Comparison of ENCODE assay signal across 25 cellular contexts in genomic region chr5:144395704-144396103, GRCh38.
DNase-seq lines count a peak whose midpoint lies in the region; ATAC-seq, FAIRE-seq and TF ChIP-seq lines count a peak whose summit lies in the region.
"Had no signal": no experiment of that assay in that cellular context is flagged by ENCODE, and none has a peak within 500 bp of the region (broad histone marks: within the 10 kb centered on the region; RNA-seq: fewer than 3 reads in every experiment).

No MANE protein-coding gene starts in this region.

- FAIRE-seq in kidney (lab: Jason Lieb, UNC) = no peak
- FAIRE-seq: D721Med had no signal

- H3K27ac Mint-ChIP-seq in neural progenitor cell = no peak overlapping the region
- H3K27ac Mint-ChIP-seq: activated B cell treated with CpG ODN at 0.5 μM for 24 hours; activated CD4-positive, alpha-beta memory T cell treated with anti-CD3 and anti-CD28 coated beads, Interleukin-2, amount 10 ng/mL, durations not matched to agents 7 days and 5 days; nephron progenitor cell; progenitor cell of endocrine pancreas; T-helper 2 cell treated with Interferon-gamma antibody and Interleukin-4, amounts not matched to agents 5 μg/mL and 100 μg/mL, for 36 hours had no signal

- no peak overlapping the region for H3K27ac ChIP-seq in Karpas-422 (ENCODE audit: low read length)
- H3K27ac ChIP-seq in kidney (ENCODE audit: low read depth in 2 of 2, low read length in 2 of 2) = no peak overlapping the region
- H3K27ac ChIP-seq in neural progenitor cell = no peak overlapping the region
- H3K27ac ChIP-seq: SK-N-MC, thyroid gland had no signal

- DNase-seq in Karpas-422 = peak; percentile 44
- no peak for DNase-seq in kidney
- DNase-seq in NCI-H1092 treated with DMSO at 0.1 percent for 48 hours (lab: John Stamatoyannopoulos, UW) = no peak
- no peak for DNase-seq in neural progenitor cell (ENCODE audit: low spot score)
- DNase-seq in omental fat pad (ENCODE audit: low spot score) = no peak
- DNase-seq: activated B cell treated with CpG ODN at 0.5 μM for 24 hours; activated CD4-positive, alpha-beta memory T cell treated with anti-CD3 and anti-CD28 coated beads, Interleukin-2, amount 10 ng/mL, durations not matched to agents 7 days and 5 days; amygdala; C1 segment of cervical spinal cord; KG1; NCI-H187 treated with DMSO at 0.1 percent for 48 hours; NCI-H2227 treated with DMSO at 0.1 percent for 48 hours; nephron progenitor cell; NK-92 treated with Interleukin-12 subunit alpha and Interleukin-12 subunit beta, amount 100 ng/mL, for 24 hours; RPMI8226; stimulated activated CD4-positive, alpha-beta T cell treated with anti-CD3 and anti-CD28 coated beads, Interleukin-1b, Interleukin-23, amount 100 ng/mL, for 48 hours; stimulated activated naive CD4-positive, alpha-beta T cell; thyroid gland had no signal

- H2AFZ ChIP-seq in Karpas-422 (ENCODE audit: low read length) (no peak overlapping the region), neural progenitor cell (replicated peaks) (no peak overlapping the region)

- H3K9ac ChIP-seq in Karpas-422 (ENCODE audit: low read length) (no peak overlapping the region), kidney (ENCODE audit: low read length in 2 of 2) (no peak overlapping the region), neural progenitor cell (no peak overlapping the region)

- H4K20me1 ChIP-seq in Karpas-422 (ENCODE audit: insufficient read depth, low read depth, low read length) (no peaks in the 10 kb centered on the region), neural progenitor cell (ENCODE audit: low read depth) (no peaks in the 10 kb centered on the region)

- no peaks in the 10 kb centered on the region for H3K36me3 ChIP-seq in Karpas-422 (ENCODE audit: insufficient read depth, low read length)
- H3K36me3 ChIP-seq in kidney (ENCODE audit: control insufficient read depth in 1 of 2, insufficient read depth in 2 of 2, low read length in 2 of 2) = no peaks in the 10 kb centered on the region
- H3K36me3 ChIP-seq in neural progenitor cell = no peaks in the 10 kb centered on the region
- H3K36me3 ChIP-seq: thyroid gland had no signal

- H3K27me3 ChIP-seq in Karpas-422 (ENCODE audit: low read length) = no peaks in the 10 kb centered on the region
- no peaks in the 10 kb centered on the region for H3K27me3 ChIP-seq in neural progenitor cell
- H3K27me3 ChIP-seq: thyroid gland had no signal

- peak; percentile 79 for ATAC-seq in GM18519 (IDR thresholded peaks at IDR 0.05; ENCODE audit: low FRiP score, unreplicated experiment)
- ATAC-seq in GM21717 (IDR thresholded peaks at IDR 0.05; ENCODE audit: unreplicated experiment) = peak; percentile 72
- peak; percentile 75 for ATAC-seq in HG03025 (IDR thresholded peaks at IDR 0.05; ENCODE audit: low FRiP score, unreplicated experiment)
- ATAC-seq in omental fat pad (ENCODE audit: low FRiP score) = no peak

- H3K36me3 Mint-ChIP-seq in neural progenitor cell = no peaks in the 10 kb centered on the region

- H3K27me3 Mint-ChIP-seq in neural progenitor cell (ENCODE audit: insufficient read depth, low read depth) = peaks cover 3% of the 10 kb centered on the region
- H3K27me3 Mint-ChIP-seq: activated B cell treated with CpG ODN at 0.5 μM for 24 hours; activated CD4-positive, alpha-beta memory T cell treated with anti-CD3 and anti-CD28 coated beads, Interleukin-2, amount 10 ng/mL, durations not matched to agents 7 days and 5 days; progenitor cell of endocrine pancreas had no signal

- no peak overlapping the region for H3K4me3 ChIP-seq in Karpas-422 (ENCODE audit: low read length)
- H3K4me3 ChIP-seq in kidney (ENCODE audit: low read length in 2 of 2) = no peak overlapping the region
- no peak overlapping the region for H3K4me3 ChIP-seq in neural progenitor cell
- H3K4me3 ChIP-seq: SK-N-MC, thyroid gland had no signal

- TF ChIP-seq CTCF in kidney (IDR thresholded peaks at IDR 0.05; ENCODE audit: borderline replicate concordance, extremely low read depth, insufficient read depth) (no peak), neural progenitor cell (IDR thresholded peaks at IDR 0.05) (no peak), omental fat pad (IDR thresholded peaks at IDR 0.05) (no peak)

- H3K9me3 Mint-ChIP-seq in neural progenitor cell = no peaks in the 10 kb centered on the region
- H3K9me3 Mint-ChIP-seq: activated B cell treated with CpG ODN at 0.5 μM for 24 hours; activated CD4-positive, alpha-beta memory T cell treated with anti-CD3 and anti-CD28 coated beads, Interleukin-2, amount 10 ng/mL, durations not matched to agents 7 days and 5 days; nephron progenitor cell; T-helper 2 cell treated with Interferon-gamma antibody and Interleukin-4, amounts not matched to agents 5 μg/mL and 100 μg/mL, for 36 hours had no signal

- no peaks in the 10 kb centered on the region for H3K79me2 ChIP-seq in Karpas-422 (ENCODE audit: low read length)
- H3K79me2 ChIP-seq in neural progenitor cell (ENCODE audit: low read depth) = no peaks in the 10 kb centered on the region

- H3K4me1 Mint-ChIP-seq in neural progenitor cell = no peaks in the 10 kb centered on the region
- H3K4me1 Mint-ChIP-seq: activated B cell treated with CpG ODN at 0.5 μM for 24 hours; activated CD4-positive, alpha-beta memory T cell treated with anti-CD3 and anti-CD28 coated beads, Interleukin-2, amount 10 ng/mL, durations not matched to agents 7 days and 5 days; nephron progenitor cell had no signal

- H3F3A ChIP-seq in neural progenitor cell (ENCODE audit: low read depth) = no peaks in the 10 kb centered on the region

- no peak overlapping the region for H3K4me3 Mint-ChIP-seq in neural progenitor cell
- H3K4me3 Mint-ChIP-seq: activated B cell treated with CpG ODN at 0.5 μM for 24 hours; activated CD4-positive, alpha-beta memory T cell treated with anti-CD3 and anti-CD28 coated beads, Interleukin-2, amount 10 ng/mL, durations not matched to agents 7 days and 5 days; nephron progenitor cell; T-helper 2 cell treated with Interferon-gamma antibody and Interleukin-4, amounts not matched to agents 5 μg/mL and 100 μg/mL, for 36 hours had no signal

- H3K4me1 ChIP-seq in Karpas-422 (ENCODE audit: low read length) (no peaks in the 10 kb centered on the region), kidney (ENCODE audit: control insufficient read depth in 1 of 2, insufficient read depth in 1 of 2, low read depth in 1 of 2, low read length in 2 of 2) (no peaks in the 10 kb centered on the region), neural progenitor cell (no peaks in the 10 kb centered on the region)
- H3K4me1 ChIP-seq: thyroid gland had no signal

- H3K4me2 ChIP-seq in Karpas-422 (ENCODE audit: low read depth, low read length, poor library complexity, severe bottlenecking) (no peak overlapping the region), neural progenitor cell (no peak overlapping the region)

- intact Hi-C loops in kidney (cut with DNase I) = no loop called here

- H3K9me3 ChIP-seq in Karpas-422 (ENCODE audit: low read length) (no peaks in the 10 kb centered on the region), kidney (ENCODE audit: control insufficient read depth in 1 of 2, low read length in 2 of 2) (no peaks in the 10 kb centered on the region), neural progenitor cell (ENCODE audit: low read depth) (no peaks in the 10 kb centered on the region)
- H3K9me3 ChIP-seq: thyroid gland had no signal

- no peaks in the 10 kb centered on the region for H3K9me2 ChIP-seq in Karpas-422 (replicated peaks; ENCODE audit: insufficient read depth, low read length)
